In genomic region chr17:42387221-42387657, GRCh38 we compare ENCODE assay signal across 8 cellular contexts. TPM values are rescaled to one million over a fixed set of nuclear protein-coding genes. Genes with fewer than 3 reads are reported as not detected.
DNase-seq lines count a peak whose midpoint lies in the region; ATAC-seq and TF ChIP-seq lines count a peak whose summit lies in the region.

No MANE protein-coding gene starts in this region.

- H3K27me3 ChIP-seq in lower lobe of right lung (ENCODE audit: low read depth) (no peaks in the 10 kb centered on the region), uterus (no peaks in the 10 kb centered on the region)

- intact Hi-C loops in lower lobe of right lung (cut with DNase I) (no loop called here), uterus (cut with DNase I; ENCODE audit: low total_unique reads) (no loop called here)

- ATAC-seq in lower lobe of right lung: peak in 1 of 2 donors; percentile 25

- DNase-seq in NCI-H2107 treated with DMSO at 0.1 percent for 48 hours (lab: John Stamatoyannopoulos, UW; ENCODE audit: unreplicated experiment) (peak; percentile 15), NCI-H2107 (lab: John Stamatoyannopoulos, UW) (no peak), NOMO-1 treated with DMSO at 0.1 percent for 48 hours (lab: John Stamatoyannopoulos, UW; ENCODE audit: unreplicated experiment) (peak; percentile 39), cardiac fibroblast (ENCODE audit: low read depth in 2 of 2) (peak; percentile 84 to 91), lower lobe of right lung (no peak), uterus (peak; percentile 14 to 45), AG20443 (ENCODE audit: low spot score) (no peak)
- DNase-seq in activated CD8-positive, alpha-beta memory T cell treated with anti-CD3 and anti-CD28 coated beads for 24 hours: no peak

- peak overlapping the region; percentile 96 to 99 for H3K4me3 ChIP-seq in cardiac fibroblast (replicated peaks in 1 of 2; ENCODE audit: low read depth in 2 of 2, low read length in 2 of 2)
- peak overlapping the region; percentile 93 for H3K4me3 ChIP-seq in lower lobe of right lung
- peak overlapping the region; percentile 94 to 100 for H3K4me3 ChIP-seq in uterus

- H3K36me3 ChIP-seq in lower lobe of right lung (no peaks in the 10 kb centered on the region), uterus (no peaks in the 10 kb centered on the region)

- H3K4me1 ChIP-seq in lower lobe of right lung (peaks cover 53% of the 10 kb centered on the region), uterus (peaks cover 0 to 8% of the 10 kb centered on the region in 2 donors)

- peak overlapping the region; percentile 100 for H3K27ac ChIP-seq in lower lobe of right lung
- peak overlapping the region; percentile 99 for H3K27ac ChIP-seq in uterus

- TF ChIP-seq POLR2A in uterus (IDR thresholded peaks at IDR 0.05): no peak

- no peak for TF ChIP-seq CTCF in cardiac fibroblast (IDR thresholded peaks at IDR 0.05; ENCODE audit: low read depth, low read length)
- no peak for TF ChIP-seq CTCF in lower lobe of right lung (IDR thresholded peaks at IDR 0.05)
- TF ChIP-seq CTCF in uterus (IDR thresholded peaks at IDR 0.05): no peak

- H3K9me3 ChIP-seq in lower lobe of right lung: no peaks in the 10 kb centered on the region
- H3K9me3 ChIP-seq in uterus: no peaks in the 10 kb centered on the region

RNA-seq across cellular contexts. Expression of gene STAT3, which starts 1.0 kb away (rescaled TPM):
- total RNA-seq in lower lobe of right lung: 278 TPM
- 100 to 1,000 TPM; 115 to 298 (median 171) TPM for total RNA-seq in uterus

RNA-seq across cellular contexts. Expression of gene CAVIN1, which starts 35.8 kb away (rescaled TPM):
- total RNA-seq in lower lobe of right lung (269 TPM), uterus (100 to 1,000 TPM; 204 to 520 (median 372) TPM)

Comparison
In these comparisons a context has a peak if more than half of its experiments do, and no peak if none do; other contexts are left out.
1. DNase-seq: peak in NCI-H2107 treated with DMSO at 0.1 percent for 48 hours (single experiment), NOMO-1 treated with DMSO at 0.1 percent for 48 hours (single experiment), cardiac fibroblast (2 of 2) and uterus (2 of 2); none in NCI-H2107 (single experiment), lower lobe of right lung (single experiment), AG20443 (single experiment) and activated CD8-positive, alpha-beta memory T cell treated with anti-CD3 and anti-CD28 coated beads for 24 hours (single experiment).
2. Peak in every context shown above with its lines, with median percentiles within 50 percentile points of each other: H3K4me3 ChIP-seq.